8 cellular contexts compared by ENCODE assay signal in the genomic region with DNA sequence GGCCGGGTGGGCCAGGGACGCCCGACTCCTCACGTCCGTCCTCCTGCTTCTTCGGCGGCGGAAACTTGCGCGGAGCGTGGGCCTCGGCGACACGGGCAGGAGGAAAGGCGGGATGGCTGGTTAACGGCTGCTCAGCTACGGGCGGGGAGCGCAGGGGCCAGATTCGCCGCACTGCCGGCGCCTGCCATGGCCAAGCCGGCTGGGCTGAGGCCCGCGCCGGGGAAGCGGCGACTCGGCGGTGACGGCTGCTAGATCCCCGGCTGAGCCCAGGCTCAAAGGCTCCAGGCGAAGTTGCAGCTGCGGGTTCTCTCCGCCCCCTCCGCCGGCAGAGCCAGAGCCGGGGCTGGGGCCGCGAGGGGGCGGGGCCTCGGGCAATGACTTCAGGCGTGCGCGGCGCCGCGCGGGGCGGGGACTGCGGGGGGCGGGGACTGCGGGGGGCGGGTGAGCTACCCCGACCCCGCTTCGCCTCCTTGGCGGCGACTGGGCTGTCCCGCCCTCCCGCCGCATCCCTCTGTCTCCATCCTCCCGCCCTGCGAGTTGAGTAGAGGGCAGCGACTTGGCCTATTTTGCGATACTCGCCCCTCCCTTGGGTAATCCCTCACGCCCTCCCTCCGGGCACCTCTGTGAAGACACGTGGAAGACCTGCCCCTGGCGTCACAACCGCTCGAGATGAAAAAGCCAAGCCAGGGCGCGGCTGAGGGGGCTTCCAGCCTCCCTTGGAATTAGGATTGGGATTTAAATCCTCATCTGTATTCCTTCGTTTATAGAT. TPM values are rescaled to one million over a fixed set of nuclear protein-coding genes. Genes with fewer than 3 reads are reported as not detected.
DNase-seq lines count a peak whose midpoint lies in the region; ATAC-seq lines count a peak whose summit lies in the region.

A gene (minus strand): TSS at position 310 of the 769 bp plus-strand sequence. CDS start 322 bp downstream, outside the sequence.

- peak within 1 kb of the TSS; percentile 100 for H3K4me3 Mint-ChIP-seq in memory B cell

- peaks cover 3% of the 10 kb centered on the region for H3K36me3 ChIP-seq in effector memory CD4-positive, alpha-beta T cell (ENCODE audit: control insufficient read depth, insufficient read depth, low read length)

- DNase-seq in COLO829 (ENCODE audit: low spot score) (peak; percentile 56), HT1080 (ENCODE audit: low read depth) (peak; percentile 78), NOMO-1 (lab: John Stamatoyannopoulos, UW; ENCODE audit: unreplicated experiment in 2 of 2) (peak; percentile 87 to 90), memory B cell (ENCODE audit: low spot score in 2 of 2) (peak; percentile 77 to 81)
- peak; percentile 84 to 86 (median 85) for DNase-seq in effector memory CD4-positive, alpha-beta T cell
- DNase-seq in stimulated activated CD8-positive, alpha-beta memory T cell treated with anti-CD3 and anti-CD28 coated beads, Interleukin-12 subunit alpha, Interleukin-12 subunit beta, amount 100 ng/mL, for 24 hours (ENCODE audit: extremely low read depth), result peak; percentile 86

- peaks cover 4% of the 10 kb centered on the region for H3K4me1 Mint-ChIP-seq in memory B cell

- no peaks in the 10 kb centered on the region for H3K9me3 Mint-ChIP-seq in memory B cell

- ATAC-seq in GM21367 (IDR thresholded peaks at IDR 0.05; ENCODE audit: unreplicated experiment) (peak; percentile 86), memory B cell (ENCODE audit: low read depth) (peak; percentile 88)

- H3K27me3 Mint-ChIP-seq in memory B cell, result no peaks in the 10 kb centered on the region

- peak within 1 kb of the TSS; percentile 93 for H3K4me3 ChIP-seq in effector memory CD4-positive, alpha-beta T cell (ENCODE audit: insufficient read depth, low read depth, low read length, poor library complexity, severe bottlenecking)

- peak within 1 kb of the TSS; percentile 93 for H3K27ac ChIP-seq in effector memory CD4-positive, alpha-beta T cell (ENCODE audit: insufficient read depth, low read length, poor library complexity, severe bottlenecking)

- H3K36me3 Mint-ChIP-seq in memory B cell, result peaks cover 2% of the 10 kb centered on the region

- peak within 1 kb of the TSS; percentile 93 for H3K27ac Mint-ChIP-seq in memory B cell

- H3K9me3 ChIP-seq in effector memory CD4-positive, alpha-beta T cell (ENCODE audit: control insufficient read depth, low read length), result no peaks in the 10 kb centered on the region

- POLR2A ChIA-PET in activated CD8-positive, alpha-beta memory T cell treated with anti-CD3 and anti-CD28 coated beads for 36 hours (lab: Charles Lee), result interaction anchor here (0.5 to 2.0 kb wide), 6 partner anchors 9 to 158 kb away, joined by 3 to 22 read pairs (median 4); no protein-coding TSS in a partner anchor

- no peaks in the 10 kb centered on the region for H3K27me3 ChIP-seq in effector memory CD4-positive, alpha-beta T cell (replicated peaks; ENCODE audit: control insufficient read depth, insufficient read depth, low read length, poor library complexity, severe bottlenecking)

- peaks cover 15% of the 10 kb centered on the region for H3K4me1 ChIP-seq in effector memory CD4-positive, alpha-beta T cell (ENCODE audit: control insufficient read depth, insufficient read depth, low read length, poor library complexity, severe bottlenecking)

- CTCF ChIA-PET in activated CD8-positive, alpha-beta memory T cell treated with anti-CD3 and anti-CD28 coated beads for 36 hours (lab: Charles Lee), result interaction anchor here (0.7 to 1.6 kb wide), 6 partner anchors 14 to 149 kb away, joined by 3 to 5 read pairs (median 3); no protein-coding TSS in a partner anchor

RNA-seq across cellular contexts. Expression of the gene that starts here (rescaled TPM):
- total RNA-seq in HT1080 (2014; rRNA removed; shearing (Covaris generic)), result 8.8 and 9.2 TPM in 2 replicates
- 4.0 and 5.8 TPM in 2 replicates for polyA plus RNA-seq in HT1080 (2015; cell fraction: cytosol; rRNA removed)
- 20.1 and 20.6 TPM in 2 replicates for polyA plus RNA-seq in HT1080 (2015; cell fraction: nucleus; rRNA removed)
- total RNA-seq in activated CD8-positive, alpha-beta memory T cell treated with anti-CD3 and anti-CD28 coated beads for 36 hours, result 10 to 100 TPM; 30.2 to 30.4 TPM

Comparison
In these comparisons a context has a peak if more than half of its experiments do, and no peak if none do; other contexts are left out.
1. Peak in every context shown above with its lines: DNase-seq, ATAC-seq, H3K4me3 ChIP-seq and H3K27ac ChIP-seq.